1 cellular context compared by ENCODE assay signal in genomic region chr2:241775223-241776177, GRCh38.
TF ChIP-seq lines count a peak whose summit lies in the region.

No MANE protein-coding gene starts in this region.

TF ChIP-seq in SK-N-SH, 30 proteins besides CTCF, POLR2A, EP300 and RAD21 (continued from another document):
- TF ChIP-seq REST (IDR thresholded peaks at IDR 0.05; ENCODE audit: low read depth, low read length): no peak
- TF ChIP-seq MAX (IDR thresholded peaks at IDR 0.05; ENCODE audit: low read depth): no peak
- TF ChIP-seq TEAD4 (IDR thresholded peaks at IDR 0.05; ENCODE audit: borderline replicate concordance, insufficient read depth): no peak
- TF ChIP-seq GATA2 (CRISPR knock-in tag; IDR thresholded peaks at IDR 0.05): no peak
- no peak for TF ChIP-seq SIN3A (IDR thresholded peaks at IDR 0.05; ENCODE audit: borderline replicate concordance, low read depth, low read length)
- no peak for TF ChIP-seq USF1 (IDR thresholded peaks at IDR 0.05; ENCODE audit: borderline replicate concordance, low read depth)
- TF ChIP-seq FOSL2 (IDR thresholded peaks at IDR 0.05; ENCODE audit: borderline replicate concordance, low read depth): no peak
- no peak for TF ChIP-seq USF2 (IDR thresholded peaks at IDR 0.05; ENCODE audit: borderline replicate concordance, low read depth, low read length)
- no peak for TF ChIP-seq TAF1 (IDR thresholded peaks at IDR 0.05; ENCODE audit: borderline replicate concordance, low read depth, low read length)
- TF ChIP-seq TCF12 (IDR thresholded peaks at IDR 0.05): no peak
- TF ChIP-seq NFIC (IDR thresholded peaks at IDR 0.05; ENCODE audit: borderline replicate concordance): no peak
TF ChIP-seq in SK-N-SH: peak in this region for 0.
